ENCODE assay signal across 8 cellular contexts in genomic region chr2:79512442-79513401, GRCh38. TPM values are rescaled to one million over a fixed set of nuclear protein-coding genes. Genes with fewer than 3 reads are reported as not detected.
DNase-seq lines count a peak whose midpoint lies in the region; ATAC-seq and TF ChIP-seq lines count a peak whose summit lies in the region.

Gene CTNNA2, plus strand, starts transcription at chr2:79513051.

- intact Hi-C loops in esophagus muscularis mucosa (cut with DNase I) (no loop called here), posterior vena cava (cut with DNase I) (no loop called here)
- intact Hi-C loops in naive thymus-derived CD4-positive, alpha-beta T cell (cut with micrococcal nuclease) = no loop called here

- no peak for ATAC-seq in naive thymus-derived CD4-positive, alpha-beta T cell

- H3K27ac ChIP-seq in esophagus muscularis mucosa (replicated peaks in 1 of 4) = no peak within 1 kb of the TSS
- no peak within 1 kb of the TSS for H3K27ac ChIP-seq in naive thymus-derived CD4-positive, alpha-beta T cell (ENCODE audit: low read depth, low read length)

- H3K27ac Mint-ChIP-seq in naive thymus-derived CD4-positive, alpha-beta T cell = peak within 1 kb of the TSS in 1 of 9 donors; percentile 39

- peaks cover 3 to 13% (median 11%) of the 10 kb centered on the region in 4 donors for H3K4me1 ChIP-seq in esophagus muscularis mucosa
- no peaks in the 10 kb centered on the region for H3K4me1 ChIP-seq in naive thymus-derived CD4-positive, alpha-beta T cell (ENCODE audit: control insufficient read depth in 2 of 2, insufficient read depth in 2 of 2, low read length in 2 of 2)

- peaks cover 0 to 48% (median 6%) of the 10 kb centered on the region in 4 donors for H3K27me3 ChIP-seq in esophagus muscularis mucosa
- no peaks in the 10 kb centered on the region for H3K27me3 ChIP-seq in naive thymus-derived CD4-positive, alpha-beta T cell (ENCODE audit: control insufficient read depth in 2 of 2, insufficient read depth in 2 of 2, low read length in 2 of 2)

- peaks cover 7 to 30% (median 23%) of the 10 kb centered on the region in 5 donors for H3K27me3 Mint-ChIP-seq in naive thymus-derived CD4-positive, alpha-beta T cell

- in situ Hi-C loops in KBM-7 (cut with MboI; ENCODE audit: low pct_unique_long_range_greater_than_20kb, low sequenced_read_pairs) = no loop called here
- in situ Hi-C loops in SK-MEL-5 (cut with HindIII; ENCODE audit: low pct_unique_long_range_greater_than_20kb, low sequenced_read_pairs) = no loop called here

- peak in 1 of 3 experiments; percentile 29 for TF ChIP-seq CTCF in esophagus muscularis mucosa (IDR thresholded peaks at IDR 0.05)

- peak; percentile 21 for DNase-seq in stimulated activated CD4-positive, alpha-beta T cell treated with anti-CD3 and anti-CD28 coated beads, Interleukin-1b, Interleukin-23, amount 100 ng/mL, for 48 hours
- no peak for DNase-seq in stimulated activated CD4-positive, alpha-beta T cell treated with anti-CD3 and anti-CD28 coated beads, Interleukin-4, amount 100 ng/mL, for 24 hours
- peak; percentile 37 for DNase-seq in KBM-7
- peak; percentile 81 for DNase-seq in SK-MEL-5 (ENCODE audit: low read depth, low spot score)
- no peak for DNase-seq in esophagus muscularis mucosa (ENCODE audit: extremely low spot score)
- peak in 1 of 9 donors; percentile 33 for DNase-seq in naive thymus-derived CD4-positive, alpha-beta T cell
- DNase-seq in posterior vena cava (ENCODE audit: low spot score) = no peak
- no peak for DNase-seq in GM19240 (ENCODE audit: insufficient read length, low spot score)

- peaks cover 0 to 6% (median 0%) of the 10 kb centered on the region in 5 donors for H3K36me3 Mint-ChIP-seq in naive thymus-derived CD4-positive, alpha-beta T cell

- POLR2A ChIA-PET in naive thymus-derived CD4-positive, alpha-beta T cell (lab: Charles Lee) = no interaction called here

- WGBS in esophagus muscularis mucosa = under 1% methylated on average over 19 of the region's 87 CpGs

- peaks cover 4 to 32% (median 11%) of the 10 kb centered on the region in 11 donors for H3K9me3 Mint-ChIP-seq in naive thymus-derived CD4-positive, alpha-beta T cell

- peak within 1 kb of the TSS in 9 of 10 donors; percentile 9 to 60 (median 38) for H3K4me3 Mint-ChIP-seq in naive thymus-derived CD4-positive, alpha-beta T cell

- H3K4me1 Mint-ChIP-seq in naive thymus-derived CD4-positive, alpha-beta T cell = peaks cover 0 to 6% (median 4%) of the 10 kb centered on the region in 7 donors

- no peaks in the 10 kb centered on the region for H3K9me3 ChIP-seq in esophagus muscularis mucosa
- peaks cover 0 to 11% (median 0%) of the 10 kb centered on the region in 3 experiments for H3K9me3 ChIP-seq in naive thymus-derived CD4-positive, alpha-beta T cell (ENCODE audit: control insufficient read depth in 2 of 3, low read length in 3 of 3)

- no peak for TF ChIP-seq POLR2A in esophagus muscularis mucosa (IDR thresholded peaks at IDR 0.05; ENCODE audit: low read depth)

- no peak for TF ChIP-seq EP300 in esophagus muscularis mucosa (IDR thresholded peaks at IDR 0.05)

- H3K4me3 ChIP-seq in esophagus muscularis mucosa = peak within 1 kb of the TSS; percentile 50 to 60 (median 54)
- H3K4me3 ChIP-seq in naive thymus-derived CD4-positive, alpha-beta T cell (ENCODE audit: low read length) = no peak within 1 kb of the TSS

- CTCF ChIA-PET in naive thymus-derived CD4-positive, alpha-beta T cell (lab: Charles Lee) = no interaction called here

- no peaks in the 10 kb centered on the region for H3K36me3 ChIP-seq in esophagus muscularis mucosa
- no peaks in the 10 kb centered on the region for H3K36me3 ChIP-seq in naive thymus-derived CD4-positive, alpha-beta T cell (ENCODE audit: control insufficient read depth in 2 of 3, insufficient read depth in 3 of 3, low read length in 3 of 3)

RNA-seq across cellular contexts. Expression of gene CTNNA2, which starts in this region (rescaled TPM):
- total RNA-seq in SK-MEL-5 (2014; rRNA removed; shearing (Covaris generic)) = 7.2 and 10.2 TPM in 2 replicates
- 3.4 and 4.6 TPM in 2 replicates for polyA plus RNA-seq in SK-MEL-5 (2015; cell fraction: cytosol; rRNA removed)
- 10.8 and 35.5 TPM in 2 replicates for polyA plus RNA-seq in SK-MEL-5 (2015; cell fraction: nucleus; rRNA removed)
- total RNA-seq in esophagus muscularis mucosa (1 to 10 TPM in 2 of 4 donors, under 1 TPM in 2; 0.42 to 2.5 (median 1.1) TPM), posterior vena cava (not detected)
- not detected for total RNA-seq in naive thymus-derived CD4-positive, alpha-beta T cell
- not detected for polyA plus RNA-seq in naive thymus-derived CD4-positive, alpha-beta T cell

Comparison
In these comparisons a context has a peak if more than half of its experiments do, and no peak if none do; other contexts are left out.
1. DNase-seq: peak in stimulated activated CD4-positive, alpha-beta T cell treated with anti-CD3 and anti-CD28 coated beads, Interleukin-1b, Interleukin-23, amount 100 ng/mL, for 48 hours (single experiment), KBM-7 (single experiment) and SK-MEL-5 (single experiment); none in stimulated activated CD4-positive, alpha-beta T cell treated with anti-CD3 and anti-CD28 coated beads, Interleukin-4, amount 100 ng/mL, for 24 hours (single experiment), esophagus muscularis mucosa (single experiment), posterior vena cava (single experiment) and GM19240 (single experiment).